Comparison of ENCODE assay signal across 8 cellular contexts in genomic region chrX:19535481-19535880, GRCh38. TPM values are rescaled to one million over a fixed set of nuclear protein-coding genes. Genes with fewer than 3 reads are reported as not detected.
DNase-seq lines count a peak whose midpoint lies in the region; FAIRE-seq and TF ChIP-seq lines count a peak whose summit lies in the region.

No MANE protein-coding gene starts in this region.

- H2BK12ac ChIP-seq in H1 (ENCODE audit: low read depth, low read length), result no peak overlapping the region

- H3K4me1 Mint-ChIP-seq in immature natural killer cell, result no peaks in the 10 kb centered on the region

- H3K36me3 Mint-ChIP-seq in immature natural killer cell, result peaks cover 0 to 6% (median 0%) of the 10 kb centered on the region in 3 donors

- no peak overlapping the region for H3K9ac ChIP-seq in H1 (replicated peaks in 1 of 4; ENCODE audit: extremely low read depth in 1 of 4, low read depth in 3 of 4, low read length in 3 of 4)
- no peak overlapping the region for H3K9ac ChIP-seq in parathyroid adenoma

- POLR2A ChIA-PET in H1 (lab: Charles Lee; ENCODE audit: partially characterized antibody), result no interaction called here

- H4K8ac ChIP-seq in H1 (ENCODE audit: extremely low read depth, insufficient read depth, low read length), result no peak overlapping the region

- no peak overlapping the region for H2BK120ac ChIP-seq in H1 (replicated peaks; ENCODE audit: low read depth, low read length)

- peak; percentile 11 for DNase-seq in NCI-H2107 treated with DMSO at 0.1 percent for 48 hours (lab: John Stamatoyannopoulos, UW; ENCODE audit: unreplicated experiment)
- DNase-seq in NCI-H2107 (lab: John Stamatoyannopoulos, UW), result no peak
- DNase-seq in NCI-H1694 treated with DMSO at 0.1 percent for 48 hours (lab: John Stamatoyannopoulos, UW), result peak; percentile 14
- DNase-seq in H1 (ENCODE audit: low read depth in 1 of 2, low spot score in 2 of 2), result no peak
- no peak for DNase-seq in immature natural killer cell
- DNase-seq in NCI-H187 (lab: John Stamatoyannopoulos, UW), result no peak
- DNase-seq in sigmoid colon, result no peak

- no peak overlapping the region for H2BK15ac ChIP-seq in H1 (ENCODE audit: low read length)

- intact Hi-C loops in sigmoid colon (cut with DNase I), result no loop called here

- WGBS in H1 (ENCODE audit: extremely low coverage in 1 of 2, insufficient coverage in 1 of 2, insufficient read length in 1 of 2, insufficient replicate concordance in 2 of 2, low coverage in 1 of 2, low lambda C conversion rate in 2 of 2, missing lambda C conversion rate in 1 of 2), 2 experiments, result 67% methylated on average over 2 of the region's 2 CpGs; no CpG with 5 or more reads in 1 of the 2 experiments
- WGBS in sigmoid colon, 2 donors, result 69 to 79% methylated on average over 2 of the region's 2 CpGs

- H2BK5ac ChIP-seq in H1 (ENCODE audit: low read depth, low read length), result no peak overlapping the region

- H4K5ac ChIP-seq in H1 (ENCODE audit: insufficient read length, low read depth, low read length), result no peak overlapping the region

- no peaks in the 10 kb centered on the region for H3K4me1 ChIP-seq in H1 (replicated peaks in 1 of 4; ENCODE audit: control insufficient read depth in 3 of 4, insufficient read depth in 4 of 4, low read length in 3 of 4)
- H3K4me1 ChIP-seq in parathyroid adenoma, result no peaks in the 10 kb centered on the region
- H3K4me1 ChIP-seq in sigmoid colon, result no peaks in the 10 kb centered on the region

- H3K4me3 ChIP-seq in H1 (ENCODE audit: extremely low read depth in 1 of 4, insufficient read depth in 2 of 4, low read depth in 3 of 4, low read length in 4 of 4), result no peak overlapping the region
- H3K4me3 ChIP-seq in parathyroid adenoma (ENCODE audit: low read depth, low read length), result no peak overlapping the region
- H3K4me3 ChIP-seq in sigmoid colon, result no peak overlapping the region

- peak in 2 of 3 experiments; percentile 18 to 39; a peak in 3 of 4 replicates for TF ChIP-seq CTCF in H1 (IDR thresholded peaks at IDR 0.05; ENCODE audit: control extremely low read depth in 1 of 3, insufficient read depth in 1 of 3, low read depth in 1 of 3, low read length in 3 of 3)
- TF ChIP-seq CTCF in parathyroid adenoma (IDR thresholded peaks at IDR 0.05), result peak; percentile 21
- TF ChIP-seq CTCF in sigmoid colon (IDR thresholded peaks at IDR 0.05), result no peak

- no peak overlapping the region for H3K27ac ChIP-seq in H1 (ENCODE audit: low read depth, low read length)
- H3K27ac ChIP-seq in parathyroid adenoma, result no peak overlapping the region
- no peak overlapping the region for H3K27ac ChIP-seq in sigmoid colon

- H2BK20ac ChIP-seq in H1 (ENCODE audit: low read length), result no peak overlapping the region

- H3K23ac ChIP-seq in H1 (ENCODE audit: insufficient read length), result no peak overlapping the region

- no peak overlapping the region for H3K4me2 ChIP-seq in H1 (ENCODE audit: insufficient read depth in 1 of 2, low read depth in 2 of 2, low read length in 2 of 2)
- no peak overlapping the region for H3K4me2 ChIP-seq in parathyroid adenoma (ENCODE audit: low read length)

- CTCF ChIA-PET in H1 (lab: Charles Lee; ENCODE audit: partially characterized antibody), result interaction anchor here (0.6 to 2.7 kb wide), 14 partner anchors 9 to 570 kb away, joined by 3 to 13 read pairs (median 3); no protein-coding TSS in a partner anchor

- H3K79me1 ChIP-seq in H1 (ENCODE audit: low read depth, low read length), result no peaks in the 10 kb centered on the region

- H3K4ac ChIP-seq in H1 (replicated peaks; ENCODE audit: insufficient read length, low read depth, low read length), result no peak overlapping the region

- H3K18ac ChIP-seq in H1 (ENCODE audit: extremely low read depth, low read length), result no peak overlapping the region

- H3K79me2 ChIP-seq in H1 (ENCODE audit: control insufficient read depth in 1 of 2, insufficient read depth in 2 of 2, low read length in 2 of 2) (no peaks in the 10 kb centered on the region), parathyroid adenoma (no peaks in the 10 kb centered on the region)

- no peak overlapping the region for H3K14ac ChIP-seq in H1 (ENCODE audit: insufficient read length)

- TF ChIP-seq RAD21 in H1 (IDR thresholded peaks at IDR 0.05 in 1 of 2, conservative IDR thresholded peaks at IDR 0.05 in 1 of 2; ENCODE audit: low read depth in 2 of 2, low read length in 2 of 2), result peak; percentile 46 to 59

- TF ChIP-seq EP300 in H1 (IDR thresholded peaks at IDR 0.05; ENCODE audit: borderline replicate concordance in 1 of 2, low read depth in 2 of 2, low read length in 2 of 2), result no peak
- no peak for TF ChIP-seq EP300 in sigmoid colon (IDR thresholded peaks at IDR 0.05)

- no peaks in the 10 kb centered on the region for H3K23me2 ChIP-seq in H1 (ENCODE audit: low read depth, low read length)

- H4K20me1 ChIP-seq in H1 (replicated peaks in 1 of 2; ENCODE audit: control insufficient read depth in 1 of 2, insufficient read depth in 2 of 2, low read length in 2 of 2), result no peaks in the 10 kb centered on the region

- H3K27ac Mint-ChIP-seq in immature natural killer cell, result no peak overlapping the region

- H2AFZ ChIP-seq in H1 (ENCODE audit: low read length) (no peak overlapping the region), parathyroid adenoma (no peak overlapping the region)

- no peak overlapping the region for H2AK5ac ChIP-seq in H1 (ENCODE audit: low read depth, low read length)

- H3K9me3 ChIP-seq in H1 (ENCODE audit: insufficient read depth in 2 of 2, low read depth in 1 of 2, low read length in 1 of 2), result no peaks in the 10 kb centered on the region
- H3K9me3 ChIP-seq in parathyroid adenoma (ENCODE audit: control insufficient read depth, low read length), result no peaks in the 10 kb centered on the region
- H3K9me3 ChIP-seq in sigmoid colon, result no peaks in the 10 kb centered on the region

- FAIRE-seq in H1 (lab: Jason Lieb, UNC), result peak; percentile 19

- H3K4me3 Mint-ChIP-seq in immature natural killer cell, result no peak overlapping the region

- peaks cover 5 to 6% (median 6%) of the 10 kb centered on the region in 3 donors for H3K27me3 Mint-ChIP-seq in immature natural killer cell (ENCODE audit: low read depth in 3 of 3)

- no peak for TF ChIP-seq POLR2A in H1 (IDR thresholded peaks at IDR 0.05; ENCODE audit: control extremely low read depth in 1 of 2, low read depth in 2 of 2, low read length in 2 of 2)
- TF ChIP-seq POLR2A in sigmoid colon (IDR thresholded peaks at IDR 0.05), result no peak

- no peaks in the 10 kb centered on the region for H3K27me3 ChIP-seq in H1 (replicated peaks in 1 of 4; ENCODE audit: control insufficient read depth in 3 of 4, extremely low read depth in 1 of 4, insufficient read depth in 3 of 4, low read length in 3 of 4)
- H3K27me3 ChIP-seq in parathyroid adenoma (ENCODE audit: control insufficient read depth, insufficient read depth, low read length), result no peaks in the 10 kb centered on the region
- no peaks in the 10 kb centered on the region for H3K27me3 ChIP-seq in sigmoid colon

- no peak overlapping the region for H3K56ac ChIP-seq in H1 (replicated peaks; ENCODE audit: insufficient read length, low read depth, low read length)

- H4K91ac ChIP-seq in H1 (replicated peaks; ENCODE audit: insufficient read length, low read length), result no peak overlapping the region

- H3K9me3 Mint-ChIP-seq in immature natural killer cell, result no peaks in the 10 kb centered on the region

- H3K36me3 ChIP-seq in H1 (ENCODE audit: control insufficient read depth in 2 of 4, insufficient read depth in 4 of 4, low read length in 3 of 4), result no peaks in the 10 kb centered on the region
- H3K36me3 ChIP-seq in parathyroid adenoma (ENCODE audit: control insufficient read depth, insufficient read depth, low read length), result no peaks in the 10 kb centered on the region
- no peaks in the 10 kb centered on the region for H3K36me3 ChIP-seq in sigmoid colon

TF ChIP-seq in H1, 55 proteins besides CTCF, POLR2A, EP300 and RAD21:
- TF ChIP-seq ZNF274 (IDR thresholded peaks at IDR 0.05; ENCODE audit: borderline replicate concordance, extremely low read depth, low read length) (no peak), POU5F1 (IDR thresholded peaks at IDR 0.05; ENCODE audit: low read depth, low read length) (no peak), YY1 (IDR thresholded peaks at IDR 0.05; ENCODE audit: low read depth, low read length) (no peak), JUN (IDR thresholded peaks at IDR 0.05; ENCODE audit: low read depth, low read length) (no peak), FOSL1 (IDR thresholded peaks at IDR 0.05; ENCODE audit: insufficient read depth, low read depth, low read length) (no peak), PHF8 (conservative IDR thresholded peaks at IDR 0.05; ENCODE audit: low read depth, low read length) (no peak), BACH1 (IDR thresholded peaks at IDR 0.05; ENCODE audit: low read length) (no peak)
- TF ChIP-seq, protein P1, sequence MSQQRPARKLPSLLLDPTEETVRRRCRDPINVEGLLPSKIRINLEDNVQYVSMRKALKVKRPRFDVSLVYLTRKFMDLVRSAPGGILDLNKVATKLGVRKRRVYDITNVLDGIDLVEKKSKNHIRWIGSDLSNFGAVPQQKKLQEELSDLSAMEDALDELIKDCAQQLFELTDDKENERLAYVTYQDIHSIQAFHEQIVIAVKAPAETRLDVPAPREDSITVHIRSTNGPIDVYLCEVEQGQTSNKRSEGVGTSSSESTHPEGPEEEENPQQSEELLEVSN (IDR thresholded peaks at IDR 0.05), result no peak

RNA-seq across cellular contexts. Expression of gene MAP3K15, which starts 20.2 kb away (rescaled TPM):
- total RNA-seq in H1 (2021; fragmentation: NEBNext Ultra II Directional; extraction: Animal tissue kit (Norgen Biotek cat#: 25700)), result 2.1 and 2.4 TPM in 2 replicates
- polyA plus RNA-seq in H1 (2011; rRNA removed) (1.7 and 1.8 TPM in 2 replicates), immature natural killer cell (not detected), sigmoid colon (under 1 TPM in 2 of 3 donors, not detected in 1; 0.15 to 0.69 TPM)
- polyA plus RNA-seq in H1 (2011; cell fraction: cytosol; rRNA removed), result 2.8 TPM
- polyA plus RNA-seq in H1 (2011; cell fraction: nucleus; rRNA removed), result 2.7 TPM
- 1.2 to 1.9 TPM (median 1.5 TPM) in 4 replicates for polyA plus RNA-seq in H1 (2012, experiment 1 of 2)
- polyA plus RNA-seq in H1 (2012, experiment 2 of 2), result 0.73 TPM
- polyA plus RNA-seq in H1 (2013, experiment 1 of 2), result 1.3 TPM
- polyA plus RNA-seq in H1 (2013, experiment 2 of 2), result 1.2 TPM
- polyA minus RNA-seq in H1 (2011; rRNA and poly(A)+ RNA removed), result 2.6 TPM in 2 replicates
- 1.2 TPM for polyA minus RNA-seq in H1 (2011; cell fraction: cytosol; rRNA and poly(A)+ RNA removed)
- 1.8 TPM for polyA minus RNA-seq in H1 (2011; cell fraction: nucleus; rRNA and poly(A)+ RNA removed)
- under 1 TPM in 1 of 4 donors, not detected in 3; 0.14 TPM for total RNA-seq in sigmoid colon

Comparison
In these comparisons a context has a peak if more than half of its experiments do, and no peak if none do; other contexts are left out.
1. DNase-seq: peak in NCI-H2107 treated with DMSO at 0.1 percent for 48 hours (single experiment) and NCI-H1694 treated with DMSO at 0.1 percent for 48 hours (single experiment); none in NCI-H2107 (single experiment), H1 (0 of 2), immature natural killer cell (0 of 3), NCI-H187 (0 of 2) and sigmoid colon (single experiment).
2. CTCF ChIP-seq: peak in H1 (2 of 3) and parathyroid adenoma (single experiment); none in sigmoid colon (0 of 4).